18 cellular contexts compared by ENCODE assay signal in the genomic region with DNA sequence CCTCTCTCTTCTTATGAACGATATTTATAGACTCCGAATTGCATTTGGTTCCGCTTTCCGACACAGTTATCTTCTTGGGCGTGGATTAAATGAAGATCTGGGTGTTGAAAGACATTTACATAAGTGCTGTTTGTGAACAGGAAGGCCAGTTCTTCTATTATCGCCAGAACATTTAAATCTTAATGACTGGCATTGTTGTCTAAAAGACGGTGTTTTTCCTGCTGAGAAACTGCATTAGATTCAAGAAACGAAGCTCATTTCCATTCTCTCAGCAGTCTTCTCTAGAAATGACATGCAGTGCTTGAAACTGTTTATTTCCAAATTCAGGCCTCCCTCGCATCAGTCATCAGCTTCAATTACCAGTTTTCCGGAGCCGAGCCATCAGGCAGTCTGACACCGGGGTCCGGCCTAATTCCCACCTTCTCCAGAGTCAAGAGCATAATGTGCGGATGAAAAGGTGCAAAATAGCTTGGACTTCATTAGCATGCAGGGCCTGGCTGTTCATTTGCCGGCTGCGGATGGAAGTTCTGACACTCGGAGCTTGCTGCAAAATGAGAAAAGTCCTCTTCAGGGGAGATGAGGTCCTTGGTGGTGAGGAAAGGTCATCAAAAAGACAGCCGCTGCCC. TPM values are rescaled to one million over a fixed set of nuclear protein-coding genes. Genes with fewer than 3 reads are reported as not detected.
DNase-seq lines count a peak whose midpoint lies in the region; ATAC-seq and TF ChIP-seq lines count a peak whose summit lies in the region.
"Had no signal": no experiment of that assay in that cellular context is flagged by ENCODE, and none has a peak within 500 bp of the region (broad histone marks: within the 10 kb centered on the region; RNA-seq: fewer than 3 reads in every experiment).

No MANE protein-coding gene starts in this region.

- no peaks in the 10 kb centered on the region for H3K4me1 Mint-ChIP-seq in activated CD4-positive, alpha-beta T cell treated with anti-CD3 and anti-CD28 coated beads, Interleukin-2, amount 10 ng/mL, durations not matched to agents 24 days and 14 days
- H3K4me1 Mint-ChIP-seq in activated T-cell treated with anti-CD3 and anti-CD28 coated beads, Interleukin-2, amount 50 U/mL, for 4 hours (ENCODE audit: low read depth) = no peaks in the 10 kb centered on the region
- no peaks in the 10 kb centered on the region for H3K4me1 Mint-ChIP-seq in natural killer cell treated with Interleukin-12 subunit alpha and Interleukin-12 subunit beta and Interleukin-15 and Interleukin-18, amount 100 ng/mL, for 72 hours (ENCODE audit: low read depth in 2 of 2)

- intact Hi-C loops in activated CD4-positive, alpha-beta T cell treated with anti-CD3 and anti-CD28 coated beads, Interleukin-2, amount 10 ng/mL, durations not matched to agents 24 days and 14 days (cut with micrococcal nuclease) = no loop called here
- intact Hi-C loops in dorsolateral prefrontal cortex (cut with DNase I) = loop anchor here in 1 of 2 donors (5.0 kb wide), 1 partner anchor 38 kb away; no protein-coding TSS in a partner anchor

- no peak overlapping the region for H3K4me3 Mint-ChIP-seq in activated CD4-positive, alpha-beta T cell treated with anti-CD3 and anti-CD28 coated beads, Interleukin-2, amount 10 ng/mL, durations not matched to agents 24 days and 14 days
- H3K4me3 Mint-ChIP-seq in activated T-cell treated with anti-CD3 and anti-CD28 coated beads, Interleukin-2, amount 50 U/mL, for 4 hours = no peak overlapping the region
- no peak overlapping the region for H3K4me3 Mint-ChIP-seq in natural killer cell treated with Interleukin-12 subunit alpha and Interleukin-12 subunit beta and Interleukin-15 and Interleukin-18, amount 100 ng/mL, for 72 hours

- peak; percentile 14 for DNase-seq in activated CD4-positive, alpha-beta T cell treated with anti-CD3 and anti-CD28 coated beads, Interleukin-2, amount 10 ng/mL, durations not matched to agents 24 days and 14 days
- no peak for DNase-seq in activated CD4-positive, alpha-beta T cell treated with anti-CD3 and anti-CD28 coated beads for 1 hour
- DNase-seq in NOMO-1 treated with dmso at 0.1 percent for 144 hours (lab: John Stamatoyannopoulos, UW; ENCODE audit: unreplicated experiment) = peak; percentile 75
- DNase-seq in dorsolateral prefrontal cortex = no peak
- no peak for DNase-seq in activated T-cell treated with anti-CD3 and anti-CD28 coated beads, Interleukin-2, amount 50 U/mL, for 4 hours
- no peak for DNase-seq in natural killer cell treated with Interleukin-12 subunit alpha and Interleukin-12 subunit beta and Interleukin-15 and Interleukin-18, amount 100 ng/mL, for 72 hours (ENCODE audit: low spot score)
- DNase-seq in HCEC 1CT = no peak
- DNase-seq: activated naive CD4-positive, alpha-beta T cell; body of pancreas; effector CD4-positive, alpha-beta T cell; GOT3; Right ventricle myocardium superior had no signal

- H3K27ac Mint-ChIP-seq in activated CD4-positive, alpha-beta T cell treated with anti-CD3 and anti-CD28 coated beads, Interleukin-2, amount 10 ng/mL, durations not matched to agents 24 days and 14 days = no peak overlapping the region
- H3K27ac Mint-ChIP-seq in natural killer cell treated with Interleukin-12 subunit alpha and Interleukin-12 subunit beta and Interleukin-15 and Interleukin-18, amount 100 ng/mL, for 72 hours = no peak overlapping the region

- no peaks in the 10 kb centered on the region for H3K9me3 Mint-ChIP-seq in activated CD4-positive, alpha-beta T cell treated with anti-CD3 and anti-CD28 coated beads, Interleukin-2, amount 10 ng/mL, durations not matched to agents 24 days and 14 days
- no peaks in the 10 kb centered on the region for H3K9me3 Mint-ChIP-seq in activated T-cell treated with anti-CD3 and anti-CD28 coated beads, Interleukin-2, amount 50 U/mL, for 4 hours
- no peaks in the 10 kb centered on the region for H3K9me3 Mint-ChIP-seq in natural killer cell treated with Interleukin-12 subunit alpha and Interleukin-12 subunit beta and Interleukin-15 and Interleukin-18, amount 100 ng/mL, for 72 hours

- H3K27me3 ChIP-seq in dorsolateral prefrontal cortex = peaks cover 0 to 40% (median 8%) of the 10 kb centered on the region in 45 donors
- H3K27me3 ChIP-seq: body of pancreas had no signal

- H3K27ac ChIP-seq in dorsolateral prefrontal cortex = peak overlapping the region in 40 of 59 donors; percentile 1 to 78 (median 43)
- H3K27ac ChIP-seq: body of pancreas, HL-60 had no signal

- no peak for TF ChIP-seq CTCF in dorsolateral prefrontal cortex (IDR thresholded peaks at IDR 0.05 in 54 of 56, conservative IDR thresholded peaks at IDR 0.05 in 2 of 56; ENCODE audit: low read depth in 1 of 56, partially characterized antibody in 56 of 56)

- no peak for ATAC-seq in HG03457 (IDR thresholded peaks at IDR 0.05; ENCODE audit: unreplicated experiment)
- ATAC-seq in activated T-cell treated with anti-CD3 and anti-CD28 coated beads, Interleukin-2, amount 50 U/mL, for 4 hours = no peak
- ATAC-seq in natural killer cell treated with Interleukin-12 subunit alpha and Interleukin-12 subunit beta and Interleukin-15 and Interleukin-18, amount 100 ng/mL, for 72 hours = no peak
- ATAC-seq: body of pancreas had no signal

- no peaks in the 10 kb centered on the region for H3K36me3 Mint-ChIP-seq in activated CD4-positive, alpha-beta T cell treated with anti-CD3 and anti-CD28 coated beads, Interleukin-2, amount 10 ng/mL, durations not matched to agents 24 days and 14 days (ENCODE audit: low read depth)
- no peaks in the 10 kb centered on the region for H3K36me3 Mint-ChIP-seq in activated T-cell treated with anti-CD3 and anti-CD28 coated beads, Interleukin-2, amount 50 U/mL, for 4 hours (ENCODE audit: insufficient read depth)
- no peaks in the 10 kb centered on the region for H3K36me3 Mint-ChIP-seq in natural killer cell treated with Interleukin-12 subunit alpha and Interleukin-12 subunit beta and Interleukin-15 and Interleukin-18, amount 100 ng/mL, for 72 hours

- peak overlapping the region in 47 of 59 donors; percentile 2 to 49 (median 25) for H3K4me3 ChIP-seq in dorsolateral prefrontal cortex
- H3K4me3 ChIP-seq: body of pancreas had no signal

- peaks cover 62% of the 10 kb centered on the region for H3K27me3 Mint-ChIP-seq in activated CD4-positive, alpha-beta T cell treated with anti-CD3 and anti-CD28 coated beads, Interleukin-2, amount 10 ng/mL, durations not matched to agents 24 days and 14 days
- peaks cover 65% of the 10 kb centered on the region for H3K27me3 Mint-ChIP-seq in activated T-cell treated with anti-CD3 and anti-CD28 coated beads, Interleukin-2, amount 50 U/mL, for 4 hours (ENCODE audit: low read depth)
- H3K27me3 Mint-ChIP-seq in natural killer cell treated with Interleukin-12 subunit alpha and Interleukin-12 subunit beta and Interleukin-15 and Interleukin-18, amount 100 ng/mL, for 72 hours = peaks cover 60 to 72% of the 10 kb centered on the region in 2 donors

RNA-seq across cellular contexts. Expression of gene LINC00237, which starts 15.9 kb away (rescaled TPM):
- total RNA-seq in activated CD4-positive, alpha-beta T cell treated with anti-CD3 and anti-CD28 coated beads, Interleukin-2, amount 10 ng/mL, durations not matched to agents 24 days and 14 days = not detected in 2 replicates
- total RNA-seq in dorsolateral prefrontal cortex = 1 to 10 TPM in 72 of 120 experiments, under 1 TPM in 33, not detected in 15; 0.46 to 5.1 (median 1.4) TPM
- total RNA-seq in activated T-cell treated with anti-CD3 and anti-CD28 coated beads, Interleukin-2, amount 50 U/mL, for 4 hours = not detected
- total RNA-seq in natural killer cell treated with Interleukin-12 subunit alpha and Interleukin-12 subunit beta and Interleukin-15 and Interleukin-18, amount 100 ng/mL, for 72 hours = not detected
- total RNA-seq: activated CD8-positive, alpha-beta memory T cell treated with anti-CD3 and anti-CD28 coated beads for 36 hours; body of pancreas; M059J; mononuclear cell; NCI-H460; Right ventricle myocardium superior had no signal

RNA-seq across cellular contexts. Expression of gene KIZ, which starts 35.7 kb away (rescaled TPM):
- total RNA-seq in activated CD4-positive, alpha-beta T cell treated with anti-CD3 and anti-CD28 coated beads, Interleukin-2, amount 10 ng/mL, durations not matched to agents 24 days and 14 days = 7.5 and 9.3 TPM in 2 replicates
- 10 to 100 TPM; 29.8 to 75.5 (median 45.9) TPM for total RNA-seq in dorsolateral prefrontal cortex
- 1 to 10 TPM; 6.7 to 7.7 (median 6.9) TPM for total RNA-seq in activated T-cell treated with anti-CD3 and anti-CD28 coated beads, Interleukin-2, amount 50 U/mL, for 4 hours
- total RNA-seq in natural killer cell treated with Interleukin-12 subunit alpha and Interleukin-12 subunit beta and Interleukin-15 and Interleukin-18, amount 100 ng/mL, for 72 hours = 10 to 100 TPM; 10.5 to 20.6 TPM

Comparison
In these comparisons a context has a peak if more than half of its experiments do, and no peak if none do; other contexts are left out.
1. DNase-seq: peak in activated CD4-positive, alpha-beta T cell treated with anti-CD3 and anti-CD28 coated beads, Interleukin-2, amount 10 ng/mL, durations not matched to agents 24 days and 14 days (single experiment) and NOMO-1 treated with dmso at 0.1 percent for 144 hours (single experiment); none in activated CD4-positive, alpha-beta T cell treated with anti-CD3 and anti-CD28 coated beads for 1 hour (single experiment), dorsolateral prefrontal cortex (0 of 10), activated T-cell treated with anti-CD3 and anti-CD28 coated beads, Interleukin-2, amount 50 U/mL, for 4 hours (single experiment), natural killer cell treated with Interleukin-12 subunit alpha and Interleukin-12 subunit beta and Interleukin-15 and Interleukin-18, amount 100 ng/mL, for 72 hours (single experiment) and HCEC 1CT (single experiment).